ENCODE assay signal across 11 cellular contexts in genomic region chr6:156980515-156980914, GRCh38.
DNase-seq lines count a peak whose midpoint lies in the region; ATAC-seq and TF ChIP-seq lines count a peak whose summit lies in the region.
"Had no signal": no experiment of that assay in that cellular context is flagged by ENCODE, and none has a peak within 500 bp of the region (broad histone marks: within the 10 kb centered on the region; RNA-seq: fewer than 3 reads in every experiment).

No MANE protein-coding gene starts in this region.

- no peak overlapping the region for H2AK5ac ChIP-seq in mesendoderm (ENCODE audit: low read length)

- H3K27ac ChIP-seq in RWPE2 (ENCODE audit: poor library complexity, severe bottlenecking) (no peak overlapping the region), mesendoderm (ENCODE audit: low read depth, low read length) (no peak overlapping the region)

- peaks cover 18% of the 10 kb centered on the region for H3K79me1 ChIP-seq in mesendoderm (ENCODE audit: low read length)

- no peak overlapping the region for H2BK5ac ChIP-seq in mesendoderm (ENCODE audit: low read length)

- peak; percentile 82 for DNase-seq in DMS79 (lab: John Stamatoyannopoulos, UW)
- peak; percentile 59 for DNase-seq in NCI-H1436 (lab: John Stamatoyannopoulos, UW)
- DNase-seq in RWPE2 (ENCODE audit: low spot score), result no peak
- peak; percentile 42 for DNase-seq in mesendoderm
- DNase-seq in LoVo (ENCODE audit: low spot score), result no peak
- DNase-seq in GM13977 (ENCODE audit: low spot score), result no peak
- no peak for DNase-seq in activated T-helper 1 cell treated with anti-CD3 and anti-CD28 coated beads, Interleukin-12 subunit alpha, Interleukin-12 subunit beta, Interleukin-2, Interleukin-4 antibody, amounts not matched to agents 30 ng/mL and 10 ng/mL and 1 ng/mL, durations not matched to agents 14 hours and 24 hours and 36 hours (ENCODE audit: low spot score)
- DNase-seq in activated effector memory CD4-positive, alpha-beta T cell treated with Interleukin-2 at 50 U/mL for 16 hours, result no peak
- DNase-seq: cortex of kidney, HFFc6, NCI-H774 had no signal

- H4K8ac ChIP-seq in mesendoderm (ENCODE audit: low read depth, low read length), result no peak overlapping the region

- H3K9me3 Mint-ChIP-seq in activated T-helper 1 cell treated with anti-CD3 and anti-CD28 coated beads, Interleukin-12 subunit alpha, Interleukin-12 subunit beta, Interleukin-2, Interleukin-4 antibody, amounts not matched to agents 30 ng/mL and 10 ng/mL and 1 ng/mL, durations not matched to agents 14 hours and 24 hours and 36 hours, result no peaks in the 10 kb centered on the region
- H3K9me3 Mint-ChIP-seq: HFFc6 had no signal

- ATAC-seq in RWPE2 (ENCODE audit: low read depth), result peak; percentile 58; the same call in 2 of the 3 replicates

- in situ Hi-C loops in GM13977 (cut with MboI; ENCODE audit: low pct_unique_long_range_greater_than_20kb, low sequenced_read_pairs, unreplicated experiment), result no loop called here

- H3K4ac ChIP-seq in mesendoderm (ENCODE audit: low read depth, low read length), result no peak overlapping the region

- no peak overlapping the region for H3K9ac ChIP-seq in mesendoderm (ENCODE audit: low read length)

- no peak overlapping the region for H3K4me2 ChIP-seq in mesendoderm (ENCODE audit: low read length)

- H3K79me2 ChIP-seq in mesendoderm (ENCODE audit: control insufficient read depth, insufficient read depth, low read length), result peaks cover 47% of the 10 kb centered on the region

- H3K56ac ChIP-seq in mesendoderm (ENCODE audit: low read length), result no peak overlapping the region

- TF ChIP-seq CTCF in RWPE2 (IDR thresholded peaks at IDR 0.05; ENCODE audit: poor library complexity, severe bottlenecking), result no peak
- no peak for TF ChIP-seq CTCF in GM13977 (IDR thresholded peaks at IDR 0.05; ENCODE audit: extremely low read depth, insufficient read depth, missing control alignments)

- H3K9me3 ChIP-seq in RWPE2 (ENCODE audit: severe bottlenecking), result no peaks in the 10 kb centered on the region

- no CpG with 5 or more reads among the region's 10 CpGs for WGBS in mesendoderm (ENCODE audit: extremely low coverage, insufficient coverage, low lambda C conversion rate)

- no peak overlapping the region for H3K4me3 Mint-ChIP-seq in activated T-helper 1 cell treated with anti-CD3 and anti-CD28 coated beads, Interleukin-12 subunit alpha, Interleukin-12 subunit beta, Interleukin-2, Interleukin-4 antibody, amounts not matched to agents 30 ng/mL and 10 ng/mL and 1 ng/mL, durations not matched to agents 14 hours and 24 hours and 36 hours
- H3K4me3 Mint-ChIP-seq: HFFc6 had no signal

- H3K4me1 ChIP-seq in RWPE2 (ENCODE audit: insufficient read depth, poor library complexity, severe bottlenecking), result peaks cover 17% of the 10 kb centered on the region
- peaks cover 4% of the 10 kb centered on the region for H3K4me1 ChIP-seq in mesendoderm (ENCODE audit: control insufficient read depth, low read depth, low read length)

- H2BK120ac ChIP-seq in mesendoderm (ENCODE audit: low read depth, low read length), result no peak overlapping the region

- H3K36me3 ChIP-seq in RWPE2 (ENCODE audit: low read depth) (no peaks in the 10 kb centered on the region), mesendoderm (ENCODE audit: control insufficient read depth, insufficient read depth, low read length) (no peaks in the 10 kb centered on the region)

- H3K36me3 Mint-ChIP-seq in activated T-helper 1 cell treated with anti-CD3 and anti-CD28 coated beads, Interleukin-12 subunit alpha, Interleukin-12 subunit beta, Interleukin-2, Interleukin-4 antibody, amounts not matched to agents 30 ng/mL and 10 ng/mL and 1 ng/mL, durations not matched to agents 14 hours and 24 hours and 36 hours (ENCODE audit: low read depth), result no peaks in the 10 kb centered on the region

- intact Hi-C loops in activated T-helper 1 cell treated with anti-CD3 and anti-CD28 coated beads, Interleukin-12 subunit alpha, Interleukin-12 subunit beta, Interleukin-2, Interleukin-4 antibody, amounts not matched to agents 30 ng/mL and 10 ng/mL and 1 ng/mL, durations not matched to agents 14 hours and 24 hours and 36 hours (cut with micrococcal nuclease), result no loop called here

- H3K4me1 Mint-ChIP-seq in activated T-helper 1 cell treated with anti-CD3 and anti-CD28 coated beads, Interleukin-12 subunit alpha, Interleukin-12 subunit beta, Interleukin-2, Interleukin-4 antibody, amounts not matched to agents 30 ng/mL and 10 ng/mL and 1 ng/mL, durations not matched to agents 14 hours and 24 hours and 36 hours (ENCODE audit: low read depth), result peaks cover 76% of the 10 kb centered on the region

- no peak overlapping the region for H3K4me3 ChIP-seq in RWPE2 (ENCODE audit: severe bottlenecking)
- H3K4me3 ChIP-seq in mesendoderm (ENCODE audit: low read length), result no peak overlapping the region

- H3K18ac ChIP-seq in mesendoderm (ENCODE audit: low read length), result no peak overlapping the region

- H3K27ac Mint-ChIP-seq in activated T-helper 1 cell treated with anti-CD3 and anti-CD28 coated beads, Interleukin-12 subunit alpha, Interleukin-12 subunit beta, Interleukin-2, Interleukin-4 antibody, amounts not matched to agents 30 ng/mL and 10 ng/mL and 1 ng/mL, durations not matched to agents 14 hours and 24 hours and 36 hours, result no peak overlapping the region
- H3K27ac Mint-ChIP-seq: HFFc6 had no signal

- no peak overlapping the region for H2BK15ac ChIP-seq in mesendoderm (replicated peaks; ENCODE audit: low read depth)

- peaks cover 2% of the 10 kb centered on the region for H3K27me3 Mint-ChIP-seq in activated T-helper 1 cell treated with anti-CD3 and anti-CD28 coated beads, Interleukin-12 subunit alpha, Interleukin-12 subunit beta, Interleukin-2, Interleukin-4 antibody, amounts not matched to agents 30 ng/mL and 10 ng/mL and 1 ng/mL, durations not matched to agents 14 hours and 24 hours and 36 hours (ENCODE audit: insufficient read depth)

- H3K27me3 ChIP-seq in RWPE2 (ENCODE audit: insufficient read depth, poor library complexity, severe bottlenecking) (no peaks in the 10 kb centered on the region), mesendoderm (ENCODE audit: insufficient read depth, low read length, poor library complexity) (no peaks in the 10 kb centered on the region)

- no peak overlapping the region for H3K23ac ChIP-seq in mesendoderm (ENCODE audit: low read length)

- H4K5ac ChIP-seq in mesendoderm (ENCODE audit: low read length), result no peak overlapping the region

Comparison
In these comparisons a context has a peak if more than half of its experiments do, and no peak if none do; other contexts are left out.
1. DNase-seq: peak in DMS79 (single experiment), NCI-H1436 (single experiment) and mesendoderm (single experiment); none in RWPE2 (single experiment), LoVo (single experiment), GM13977 (single experiment), activated T-helper 1 cell treated with anti-CD3 and anti-CD28 coated beads, Interleukin-12 subunit alpha, Interleukin-12 subunit beta, Interleukin-2, Interleukin-4 antibody, amounts not matched to agents 30 ng/mL and 10 ng/mL and 1 ng/mL, durations not matched to agents 14 hours and 24 hours and 36 hours (single experiment) and activated effector memory CD4-positive, alpha-beta T cell treated with Interleukin-2 at 50 U/mL for 16 hours (single experiment).